In the genomic region with DNA sequence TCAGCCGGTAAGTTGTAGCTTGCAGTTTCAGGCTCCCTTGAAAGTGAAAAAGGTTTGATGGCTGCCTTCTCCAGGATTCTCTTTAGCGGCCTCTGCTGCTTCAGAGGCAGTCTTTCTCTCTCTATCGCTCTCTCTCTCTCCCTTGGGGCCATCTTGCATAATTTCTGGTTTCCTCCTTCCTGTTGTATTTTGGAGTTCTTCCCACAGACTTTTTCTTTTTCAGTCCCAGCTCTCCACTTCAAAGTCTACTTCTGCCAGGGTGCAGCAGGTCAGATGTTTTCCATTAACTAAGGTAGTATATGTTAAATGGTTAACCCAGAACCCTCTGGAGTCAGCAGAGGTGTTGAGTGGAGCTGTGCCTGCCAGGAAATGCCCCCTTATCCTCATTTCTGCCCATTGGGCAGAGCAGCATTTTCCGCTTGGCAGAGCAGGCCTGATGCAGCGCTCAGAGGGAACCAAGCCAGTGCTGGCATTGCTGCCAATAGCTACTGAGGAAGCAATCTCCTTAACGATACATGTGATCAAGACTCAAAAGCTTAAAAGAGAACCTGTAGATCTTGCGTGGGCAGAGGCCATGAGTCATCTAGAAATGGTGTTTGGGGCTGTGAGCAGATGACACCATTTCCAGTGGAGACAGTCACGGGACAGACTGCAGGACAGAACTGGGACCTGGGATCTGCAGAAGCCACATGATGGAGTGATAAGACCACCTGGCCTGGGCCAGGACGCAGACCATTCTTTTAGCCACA, we compare ENCODE assay signal across 9 cellular contexts. TPM values are rescaled to one million over a fixed set of nuclear protein-coding genes. Genes with fewer than 3 reads are reported as not detected.
A peak's percentile ranks its signal among the peaks of the same experiment; 100 is the strongest.
DNase-seq lines count a peak whose midpoint lies in the region; ATAC-seq and TF ChIP-seq lines count a peak whose summit lies in the region.
"Had no signal": no experiment of that assay in that cellular context is flagged by ENCODE, and none has a peak within 500 bp of the region (broad histone marks: within the 10 kb centered on the region; RNA-seq: fewer than 3 reads in every experiment).

No MANE protein-coding gene starts in this region.

- H3K9me3 ChIP-seq in prostate gland: no peaks in the 10 kb centered on the region
- no peaks in the 10 kb centered on the region for H3K9me3 ChIP-seq in Caco-2

- H3K4me3 ChIP-seq in prostate gland: no peak overlapping the region
- H3K4me3 ChIP-seq in Caco-2 (ENCODE audit: low read depth, low read length): no peak overlapping the region

- peak overlapping the region; percentile 21 to 52 for H3K27ac ChIP-seq in prostate gland

- H3K9me3 Mint-ChIP-seq in Caco-2 (ENCODE audit: unreplicated experiment): no peaks in the 10 kb centered on the region

- H3K27ac Mint-ChIP-seq in Caco-2 (ENCODE audit: unreplicated experiment): no peak overlapping the region

- DNase-seq in GM03348 (ENCODE audit: low spot score) (peak; percentile 85), glomerular visceral epithelial cell (ENCODE audit: extremely low spot score) (peak; percentile 94), prostate gland (ENCODE audit: low spot score) (peak; percentile 75), Caco-2 (no peak), DMS53 (lab: John Stamatoyannopoulos, UW) (no peak)
- peak; percentile 24 for DNase-seq in activated CD8-positive, alpha-beta memory T cell treated with anti-CD3 and anti-CD28 coated beads, Interleukin-2, amount 50 U/mL, for 4 hours

- intact Hi-C loops in prostate gland (cut with DNase I) (no loop called here), Caco-2 (cut with micrococcal nuclease; ENCODE audit: unreplicated experiment) (no loop called here)

- POLR2A ChIA-PET in Caco-2 (lab: Charles Lee): no interaction called here

- H3K27me3 ChIP-seq in prostate gland (replicated peaks; ENCODE audit: insufficient read depth) (no peaks in the 10 kb centered on the region), Caco-2 (replicated peaks; ENCODE audit: control insufficient read depth, insufficient read depth, low read length) (no peaks in the 10 kb centered on the region; the same call in 1 of the 2 replicates)

- BruUV-seq in Caco-2 (replicated peaks; lab: Mats Ljungman, UMichigan): no TSS peak

- H3K36me3 ChIP-seq in prostate gland (no peaks in the 10 kb centered on the region), Caco-2 (ENCODE audit: control insufficient read depth, insufficient read depth, low read length) (no peaks in the 10 kb centered on the region)

- no peaks in the 10 kb centered on the region for H3K36me3 Mint-ChIP-seq in Caco-2 (ENCODE audit: insufficient read depth, unreplicated experiment)

- no peak overlapping the region for H3K4me3 Mint-ChIP-seq in Caco-2 (ENCODE audit: unreplicated experiment)

- 50% methylated on average over 9 of the region's 9 CpGs for WGBS in prostate gland

- peaks cover 11% of the 10 kb centered on the region for H3K4me1 ChIP-seq in prostate gland (replicated peaks)
- H3K4me1 ChIP-seq in Caco-2: peaks cover 9% of the 10 kb centered on the region; the same call in 1 of the 2 replicates

- CTCF ChIA-PET in Caco-2 (lab: Charles Lee): no interaction called here

- peaks cover 5% of the 10 kb centered on the region for H3K27me3 Mint-ChIP-seq in Caco-2 (ENCODE audit: insufficient read depth, unreplicated experiment)

- ATAC-seq in GM19463 (IDR thresholded peaks at IDR 0.05; ENCODE audit: unreplicated experiment) (peak; percentile 78), HG03469 (IDR thresholded peaks at IDR 0.05; ENCODE audit: unreplicated experiment) (peak; percentile 74)

- no peak for TF ChIP-seq POLR2A in prostate gland (IDR thresholded peaks at IDR 0.05)

- H3K4me1 Mint-ChIP-seq in Caco-2 (ENCODE audit: low read depth, unreplicated experiment): peaks cover 7% of the 10 kb centered on the region

- TF ChIP-seq CTCF in prostate gland (IDR thresholded peaks at IDR 0.05): no peak
- peak in 1 of 2 experiments; percentile 13 for TF ChIP-seq CTCF in Caco-2 (IDR thresholded peaks at IDR 0.05; ENCODE audit: insufficient read depth in 1 of 2, low read depth in 1 of 2, low read length in 1 of 2, severe bottlenecking in 1 of 2, unreplicated experiment in 1 of 2)

RNA-seq across cellular contexts. Expression of a gene that starts 20.8 kb away (rescaled TPM):
- total RNA-seq in prostate gland (100 to 1,000 TPM; 145 to 324 TPM), Caco-2 (2022) (256 and 257 TPM in 2 replicates)

RNA-seq across cellular contexts. Expression of a gene that starts 20.9 kb away (rescaled TPM):
- total RNA-seq in prostate gland (10 to 100 TPM; 15.8 to 16.2 TPM), Caco-2 (2022) (5.0 and 6.5 TPM in 2 replicates)

RNA-seq across cellular contexts. Expression of a gene that starts 44.1 kb away (rescaled TPM):
- total RNA-seq in prostate gland: 1 to 10 TPM; 1.7 to 6.8 TPM
- total RNA-seq in Caco-2 (2022): 13.8 and 15.8 TPM in 2 replicates
- total RNA-seq: activated CD8-positive, alpha-beta memory T cell treated with anti-CD3 and anti-CD28 coated beads for 36 hours had no signal

Comparison
In these comparisons a context has a peak if more than half of its experiments do, and no peak if none do; other contexts are left out.
1. DNase-seq: peak in GM03348 (single experiment), activated CD8-positive, alpha-beta memory T cell treated with anti-CD3 and anti-CD28 coated beads, Interleukin-2, amount 50 U/mL, for 4 hours (single experiment), glomerular visceral epithelial cell (single experiment) and prostate gland (single experiment); none in Caco-2 (0 of 2) and DMS53 (single experiment).